8 cellular contexts compared by ENCODE assay signal in genomic region chr13:39035799-39036198, GRCh38. TPM values are rescaled to one million over a fixed set of nuclear protein-coding genes. Genes with fewer than 3 reads are reported as not detected.
A peak's percentile ranks its signal among the peaks of the same experiment; 100 is the strongest.
DNase-seq lines count a peak whose midpoint lies in the region; ATAC-seq and TF ChIP-seq lines count a peak whose summit lies in the region.

No MANE protein-coding gene starts in this region.

- peaks cover 84% of the 10 kb centered on the region for H3K79me2 ChIP-seq in PC-3 (ENCODE audit: low read length)

- CTCF ChIA-PET in PC-3 (lab: Charles Lee): no interaction called here

- peaks cover 32% of the 10 kb centered on the region for H3K4me1 Mint-ChIP-seq in progenitor cell of endocrine pancreas (ENCODE audit: low read depth)

- DNase-seq in GM12864 (ENCODE audit: low read depth) (no peak), PC-3 (no peak), epithelial cell of proximal tubule (ENCODE audit: low read depth) (no peak), progenitor cell of endocrine pancreas (ENCODE audit: low spot score, unreplicated experiment) (no peak), NCI-H748 treated with DMSO at 0.1 percent for 48 hours (lab: John Stamatoyannopoulos, UW) (no peak), germinal center (ENCODE audit: low spot score) (no peak)

- peak overlapping the region; percentile 96 for H3K27ac Mint-ChIP-seq in progenitor cell of endocrine pancreas

- intact Hi-C loops in PC-3 (cut with micrococcal nuclease): no loop called here

- TF ChIP-seq CTCF in GM12864 (IDR thresholded peaks at IDR 0.05; ENCODE audit: low read depth, low read length, missing control alignments) (no peak), PC-3 (conservative IDR thresholded peaks at IDR 0.05; ENCODE audit: low read depth, low read length) (no peak), epithelial cell of proximal tubule (conservative IDR thresholded peaks at IDR 0.05; ENCODE audit: low read depth, low read length) (no peak), progenitor cell of endocrine pancreas (IDR thresholded peaks at IDR 0.05; ENCODE audit: unreplicated experiment) (no peak)

- peak overlapping the region; percentile 97 for H3K4me3 Mint-ChIP-seq in progenitor cell of endocrine pancreas (ENCODE audit: low read depth)

- no peaks in the 10 kb centered on the region for H3K27me3 ChIP-seq in PC-3 (ENCODE audit: low read length)

- POLR2A ChIA-PET in PC-3 (lab: Charles Lee; ENCODE audit: unreplicated experiment): interaction anchor here (0.6 kb wide), 1 partner anchor 15 kb away, joined by 3 read pairs; no protein-coding TSS in a partner anchor

- H3K9me2 ChIP-seq in PC-3 (replicated peaks; ENCODE audit: low read length): no peaks in the 10 kb centered on the region

- ATAC-seq in PC-3: no peak
- no peak for ATAC-seq in GM21423 (IDR thresholded peaks at IDR 0.05; ENCODE audit: unreplicated experiment)
- ATAC-seq in HG03139 (IDR thresholded peaks at IDR 0.05; ENCODE audit: unreplicated experiment): no peak

- H3K9ac ChIP-seq in PC-3 (ENCODE audit: low read length): peak overlapping the region; percentile 88

- H3K27me3 Mint-ChIP-seq in progenitor cell of endocrine pancreas: no peaks in the 10 kb centered on the region

- peaks cover 12% of the 10 kb centered on the region for H3K36me3 ChIP-seq in PC-3 (ENCODE audit: low read depth, low read length)

- H3F3A ChIP-seq in PC-3 (ENCODE audit: low read length, unreplicated experiment): no peaks in the 10 kb centered on the region

- no peaks in the 10 kb centered on the region for H3K9me3 Mint-ChIP-seq in progenitor cell of endocrine pancreas (ENCODE audit: low read depth)

- peak overlapping the region; percentile 100 for H3K4me2 ChIP-seq in PC-3 (ENCODE audit: low read length)

- BruUV-seq in PC-3 (replicated peaks; lab: Mats Ljungman, UMichigan): no TSS peak

- H4K20me1 ChIP-seq in PC-3 (ENCODE audit: low read length): peaks cover 19% of the 10 kb centered on the region

- no peak overlapping the region for H3K27ac ChIP-seq in PC-3 (ENCODE audit: low read length)

- H3K36me3 Mint-ChIP-seq in progenitor cell of endocrine pancreas (ENCODE audit: insufficient read depth): no peaks in the 10 kb centered on the region

- no peaks in the 10 kb centered on the region for H3K9me3 ChIP-seq in PC-3 (ENCODE audit: low read length)

- peaks cover 19% of the 10 kb centered on the region for H3K4me1 ChIP-seq in PC-3 (ENCODE audit: insufficient read depth, low read length)

- H2AFZ ChIP-seq in PC-3 (ENCODE audit: low read length): no peak overlapping the region

- H3K4me3 ChIP-seq in GM12864 (ENCODE audit: low read depth, low read length): peak overlapping the region; percentile 72
- H3K4me3 ChIP-seq in PC-3 (ENCODE audit: low read length): peak overlapping the region; percentile 98
- H3K4me3 ChIP-seq in epithelial cell of proximal tubule (ENCODE audit: low read depth, low read length): peak overlapping the region; percentile 78

RNA-seq across cellular contexts. Expression of gene PROSER1, which starts 2.1 kb away (rescaled TPM):
- total RNA-seq in PC-3 (2014; rRNA removed): 6.6 and 14.6 TPM in 2 replicates
- total RNA-seq in epithelial cell of proximal tubule: 13.5 and 24.6 TPM in 2 replicates
- total RNA-seq in progenitor cell of endocrine pancreas: 66.4 and 82.4 TPM in 2 replicates

RNA-seq across cellular contexts. Expression of gene NHLRC3, which starts 2.5 kb away (rescaled TPM):
- total RNA-seq in PC-3 (2014; rRNA removed) (3.3 and 10.6 TPM in 2 replicates), epithelial cell of proximal tubule (6.6 and 7.9 TPM in 2 replicates), progenitor cell of endocrine pancreas (38.4 and 40.7 TPM in 2 replicates)

RNA-seq across cellular contexts. Expression of gene STOML3, which starts 45.2 kb away (rescaled TPM):
- total RNA-seq in PC-3 (2014; rRNA removed): not detected in 2 replicates
- total RNA-seq in epithelial cell of proximal tubule: not detected in 2 replicates
- total RNA-seq in progenitor cell of endocrine pancreas: not detected in 2 replicates
